Comparison of ENCODE assay signal across 10 cellular contexts in the genomic region with DNA sequence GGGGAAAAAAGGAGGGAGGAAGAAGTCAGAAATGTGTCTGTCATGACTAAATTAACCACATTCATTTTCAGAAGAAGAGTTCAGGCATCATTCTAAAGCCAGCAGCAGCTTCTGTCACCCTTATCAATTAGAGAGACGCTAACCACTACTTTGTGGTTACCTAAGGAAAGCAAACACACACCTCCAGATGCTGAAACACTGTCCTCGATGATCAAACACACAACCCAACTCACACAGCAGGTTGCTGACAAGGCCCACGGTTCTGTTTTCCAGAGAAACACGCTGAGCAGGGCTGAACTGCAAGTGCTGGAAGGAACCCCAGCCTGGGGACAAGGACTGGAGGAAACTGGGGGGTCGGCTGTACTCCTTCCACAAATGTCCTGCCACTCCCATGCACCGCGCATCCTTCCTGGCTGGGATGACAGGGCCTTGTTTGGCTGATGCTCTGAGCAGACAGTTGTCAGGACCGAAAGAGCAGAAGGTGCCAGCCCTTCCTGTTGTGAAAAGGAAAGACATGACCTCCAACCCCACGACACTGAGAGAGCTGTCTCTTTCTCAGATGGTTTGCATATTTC. TPM values are rescaled to one million over a fixed set of nuclear protein-coding genes. Genes with fewer than 3 reads are reported as not detected.
DNase-seq lines count a peak whose midpoint lies in the region; ATAC-seq, FAIRE-seq and TF ChIP-seq lines count a peak whose summit lies in the region.
"Had no signal": no experiment of that assay in that cellular context is flagged by ENCODE, and none has a peak within 500 bp of the region (broad histone marks: within the 10 kb centered on the region; RNA-seq: fewer than 3 reads in every experiment).

No MANE protein-coding gene starts in this region.

- no peaks in the 10 kb centered on the region for H3K9me3 Mint-ChIP-seq in activated T-helper 2 cell treated with anti-CD3 and anti-CD28 coated beads, Interferon-gamma antibody, Interleukin-2, Interleukin-4, amounts not matched to agents 10 μg/mL and 5 μg/mL and 100 μg/mL, durations not matched to agents 14 hours and 24 hours and 36 hours

- H3K36me3 ChIP-seq in OCI-LY7 (ENCODE audit: insufficient read depth, low read length) (no peaks in the 10 kb centered on the region), MG63 (no peaks in the 10 kb centered on the region)

- CTCF ChIA-PET in OCI-LY7 (lab: Charles Lee; ENCODE audit: unreplicated experiment), result no interaction called here

- no peaks in the 10 kb centered on the region for H3K79me2 ChIP-seq in OCI-LY7 (ENCODE audit: insufficient read depth, low read depth, low read length)

- peak overlapping the region; percentile 60 for H3K4me2 ChIP-seq in OCI-LY7 (ENCODE audit: low read length)

- peaks cover 5% of the 10 kb centered on the region; the same call in 1 of the 2 replicates for H3K27me3 ChIP-seq in MG63

- H3K4me3 ChIP-seq in GM12865 (ENCODE audit: low read depth, low read length), result peak overlapping the region; percentile 26
- H3K4me3 ChIP-seq in OCI-LY7 (ENCODE audit: low read depth, low read length, poor library complexity, severe bottlenecking), result peak overlapping the region; percentile 32
- no peak overlapping the region for H3K4me3 ChIP-seq in MG63

- no peak for TF ChIP-seq CTCF in GM12865 (IDR thresholded peaks at IDR 0.05; ENCODE audit: insufficient read depth, low read depth, low read length, missing control alignments)
- TF ChIP-seq CTCF in OCI-LY7 (conservative IDR thresholded peaks at IDR 0.05; ENCODE audit: low read length), result no peak

- no peak for FAIRE-seq in HTR-8/SVneo (lab: Jason Lieb, UNC)

- H3K9me2 ChIP-seq in OCI-LY7 (ENCODE audit: insufficient read depth, low read length), result no peaks in the 10 kb centered on the region

- peaks cover 25% of the 10 kb centered on the region for H3K4me1 ChIP-seq in OCI-LY7 (ENCODE audit: insufficient read depth, low read length, poor library complexity, severe bottlenecking)

- H3K4me3 Mint-ChIP-seq in activated T-helper 2 cell treated with anti-CD3 and anti-CD28 coated beads, Interferon-gamma antibody, Interleukin-2, Interleukin-4, amounts not matched to agents 10 μg/mL and 5 μg/mL and 100 μg/mL, durations not matched to agents 14 hours and 24 hours and 36 hours (ENCODE audit: low read depth), result peak overlapping the region; percentile 89

- no peak for ATAC-seq in esophagus mucosa

- POLR2A ChIA-PET in OCI-LY7 (lab: Charles Lee), result interaction anchor here (0.8 to 1.5 kb wide), 2 partner anchors 10 to 41 kb away, joined by 5 to 6 read pairs; no protein-coding TSS in a partner anchor

- peaks cover 40% of the 10 kb centered on the region for H3K36me3 Mint-ChIP-seq in activated T-helper 2 cell treated with anti-CD3 and anti-CD28 coated beads, Interferon-gamma antibody, Interleukin-2, Interleukin-4, amounts not matched to agents 10 μg/mL and 5 μg/mL and 100 μg/mL, durations not matched to agents 14 hours and 24 hours and 36 hours (ENCODE audit: low read depth)

- no peaks in the 10 kb centered on the region for H3K27me3 Mint-ChIP-seq in activated T-helper 2 cell treated with anti-CD3 and anti-CD28 coated beads, Interferon-gamma antibody, Interleukin-2, Interleukin-4, amounts not matched to agents 10 μg/mL and 5 μg/mL and 100 μg/mL, durations not matched to agents 14 hours and 24 hours and 36 hours (ENCODE audit: low read depth)

- no peaks in the 10 kb centered on the region for H3K9me3 ChIP-seq in OCI-LY7 (ENCODE audit: low read length)
- H3K9me3 ChIP-seq in MG63, result no peaks in the 10 kb centered on the region

- peak; percentile 38 for DNase-seq in GM12865 (ENCODE audit: low read depth)
- peak; percentile 29 for DNase-seq in OCI-LY7 (ENCODE audit: low spot score)
- peak; percentile 73 for DNase-seq in activated T-helper 2 cell treated with anti-CD3 and anti-CD28 coated beads, Interferon-gamma antibody, Interleukin-2, Interleukin-4, amounts not matched to agents 10 μg/mL and 5 μg/mL and 100 μg/mL, durations not matched to agents 14 hours and 24 hours and 36 hours (ENCODE audit: low spot score)
- peak; percentile 24 to 38 for DNase-seq in stimulated activated CD4-positive, alpha-beta T cell treated with anti-CD3 and anti-CD28 coated beads, Interleukin-12 subunit alpha, Interleukin-12 subunit beta, amount 100 ng/mL, for 24 hours (ENCODE audit: low read depth in 2 of 2)
- no peak for DNase-seq in NCI-H1694 treated with DMSO at 0.1 percent for 48 hours (lab: John Stamatoyannopoulos, UW)
- DNase-seq in MG63, result no peak
- DNase-seq in HTR-8/SVneo (ENCODE audit: insufficient read length, low spot score), result no peak
- DNase-seq: EL, SIG-M5 had no signal

- peaks cover 63% of the 10 kb centered on the region for H3K4me1 Mint-ChIP-seq in activated T-helper 2 cell treated with anti-CD3 and anti-CD28 coated beads, Interferon-gamma antibody, Interleukin-2, Interleukin-4, amounts not matched to agents 10 μg/mL and 5 μg/mL and 100 μg/mL, durations not matched to agents 14 hours and 24 hours and 36 hours (ENCODE audit: low read depth)

- H3K27ac Mint-ChIP-seq in activated T-helper 2 cell treated with anti-CD3 and anti-CD28 coated beads, Interferon-gamma antibody, Interleukin-2, Interleukin-4, amounts not matched to agents 10 μg/mL and 5 μg/mL and 100 μg/mL, durations not matched to agents 14 hours and 24 hours and 36 hours, result peak overlapping the region; percentile 100

- intact Hi-C loops in OCI-LY7 (cut with micrococcal nuclease; ENCODE audit: unreplicated experiment), result no loop called here
- intact Hi-C loops in activated T-helper 2 cell treated with anti-CD3 and anti-CD28 coated beads, Interferon-gamma antibody, Interleukin-2, Interleukin-4, amounts not matched to agents 10 μg/mL and 5 μg/mL and 100 μg/mL, durations not matched to agents 14 hours and 24 hours and 36 hours (cut with micrococcal nuclease), result loop anchor here (1.0 to 2.0 kb wide), 8 partner anchors 15 to 473 kb away; no protein-coding TSS in a partner anchor

- peak overlapping the region; percentile 28 for H3K27ac ChIP-seq in OCI-LY7 (ENCODE audit: low read depth, low read length, poor library complexity, severe bottlenecking)

- no peaks in the 10 kb centered on the region for H4K20me1 ChIP-seq in OCI-LY7 (ENCODE audit: insufficient read depth, low read length)

- H2AFZ ChIP-seq in OCI-LY7 (ENCODE audit: low read length), result peak overlapping the region; percentile 67; the same call in 1 of the 2 replicates

- no TSS peak for BruUV-seq in OCI-LY7 (replicated peaks; lab: Mats Ljungman, UMichigan)

RNA-seq across cellular contexts. Expression of a gene that starts 36.6 kb away (rescaled TPM):
- 6.9 and 7.8 TPM in 2 replicates for total RNA-seq in OCI-LY7 (2014; rRNA removed; shearing (Covaris generic))
- total RNA-seq in OCI-LY7 (2022), result 4.0 and 4.2 TPM in 2 replicates
- 40.0 and 40.8 TPM in 2 replicates for total RNA-seq in activated T-helper 2 cell treated with anti-CD3 and anti-CD28 coated beads, Interferon-gamma antibody, Interleukin-2, Interleukin-4, amounts not matched to agents 10 μg/mL and 5 μg/mL and 100 μg/mL, durations not matched to agents 14 hours and 24 hours and 36 hours
- 0.05 and 0.16 TPM in 2 replicates for total RNA-seq in MG63 (2014; rRNA removed; shearing (Covaris generic); ENCODE audit: low replicate concordance)
- 0.64 TPM for total RNA-seq in esophagus mucosa

Comparison
In these comparisons a context has a peak if more than half of its experiments do, and no peak if none do; other contexts are left out.
1. DNase-seq: peak in GM12865 (single experiment), OCI-LY7 (single experiment), activated T-helper 2 cell treated with anti-CD3 and anti-CD28 coated beads, Interferon-gamma antibody, Interleukin-2, Interleukin-4, amounts not matched to agents 10 μg/mL and 5 μg/mL and 100 μg/mL, durations not matched to agents 14 hours and 24 hours and 36 hours (single experiment) and stimulated activated CD4-positive, alpha-beta T cell treated with anti-CD3 and anti-CD28 coated beads, Interleukin-12 subunit alpha, Interleukin-12 subunit beta, amount 100 ng/mL, for 24 hours (2 of 2); none in NCI-H1694 treated with DMSO at 0.1 percent for 48 hours (single experiment), MG63 (single experiment) and HTR-8/SVneo (single experiment).